10 cellular contexts compared by ENCODE assay signal in genomic region chr4:40289366-40290188, GRCh38. TPM values are rescaled to one million over a fixed set of nuclear protein-coding genes. Genes with fewer than 3 reads are reported as not detected.
DNase-seq lines count a peak whose midpoint lies in the region; FAIRE-seq and TF ChIP-seq lines count a peak whose summit lies in the region.
"Had no signal": no experiment of that assay in that cellular context is flagged by ENCODE, and none has a peak within 500 bp of the region (broad histone marks: within the 10 kb centered on the region; RNA-seq: fewer than 3 reads in every experiment).

No MANE protein-coding gene starts in this region.

- H3K27me3 ChIP-seq in bronchial epithelial cell (ENCODE audit: control insufficient read depth, insufficient read depth, low read length): no peaks in the 10 kb centered on the region
- H3K27me3 ChIP-seq in WERI-Rb-1 (ENCODE audit: insufficient read depth, low read depth, severe bottlenecking): no peaks in the 10 kb centered on the region
- no peaks in the 10 kb centered on the region for H3K27me3 ChIP-seq in PC-9 (ENCODE audit: insufficient read depth, low read depth)

- CTCF ChIA-PET in PC-9 (lab: Charles Lee): interaction anchor here (0.7 kb wide), 1 partner anchor 168 kb away, joined by 3 read pairs; no protein-coding TSS in a partner anchor

- H3F3A ChIP-seq in PC-9 (ENCODE audit: insufficient read depth, low read depth): no peaks in the 10 kb centered on the region

- no peak overlapping the region for H3K4me2 ChIP-seq in PC-9

- H3K36me3 ChIP-seq in bronchial epithelial cell (ENCODE audit: control insufficient read depth, insufficient read depth, low read length) (no peaks in the 10 kb centered on the region), kidney (ENCODE audit: control insufficient read depth in 1 of 2, insufficient read depth in 2 of 2, low read length in 2 of 2) (no peaks in the 10 kb centered on the region), WERI-Rb-1 (no peaks in the 10 kb centered on the region), PC-9 (ENCODE audit: low read depth) (no peaks in the 10 kb centered on the region)

- FAIRE-seq in bronchial epithelial cell (lab: Jason Lieb, UNC): no peak
- no peak for FAIRE-seq in kidney (lab: Jason Lieb, UNC)
- FAIRE-seq: G401.6 had no signal

- H3K9me2 ChIP-seq in PC-9 (ENCODE audit: insufficient read depth): no peaks in the 10 kb centered on the region

- no peaks in the 10 kb centered on the region for H4K20me1 ChIP-seq in PC-9 (ENCODE audit: insufficient read depth)

- H3K4me3 ChIP-seq in bronchial epithelial cell (ENCODE audit: low read depth, low read length) (no peak overlapping the region), kidney (ENCODE audit: low read length in 2 of 2) (no peak overlapping the region), WERI-Rb-1 (ENCODE audit: low read depth, low read length) (no peak overlapping the region), PC-9 (no peak overlapping the region)

- BruUV-seq in PC-9 (replicated peaks; lab: Mats Ljungman, UMichigan): no TSS peak

- H3K27ac ChIP-seq in kidney (ENCODE audit: low read depth in 2 of 2, low read length in 2 of 2) (no peak overlapping the region), WERI-Rb-1 (no peak overlapping the region), PC-9 (no peak overlapping the region)

- POLR2A ChIA-PET in PC-9 (lab: Charles Lee; ENCODE audit: unreplicated experiment): no interaction called here

- peak; percentile 55 for DNase-seq in stimulated activated CD4-positive, alpha-beta T cell treated with anti-CD3 and anti-CD28 coated beads, Interleukin-4, amount 100 ng/mL, for 24 hours
- no peak for DNase-seq in stimulated activated CD4-positive, alpha-beta T cell treated with anti-CD3 and anti-CD28 coated beads, Interleukin-4, amount 100 ng/mL, for 1 hour
- DNase-seq in NCI-H69 (lab: John Stamatoyannopoulos, UW) (peak; percentile 72), bronchial epithelial cell (ENCODE audit: low read depth) (peak; percentile 38), kidney (no peak), NCI-H2029 treated with DMSO at 0.1 percent for 48 hours (lab: John Stamatoyannopoulos, UW) (no peak), WERI-Rb-1 (no peak), PC-9 (no peak)

- intact Hi-C loops in kidney (cut with DNase I): no loop called here
- intact Hi-C loops in PC-9 (cut with micrococcal nuclease; ENCODE audit: unreplicated experiment): no loop called here

- no peaks in the 10 kb centered on the region for H3K79me2 ChIP-seq in PC-9 (ENCODE audit: low read depth)

- H3K4me1 ChIP-seq in kidney (ENCODE audit: control insufficient read depth in 1 of 2, insufficient read depth in 1 of 2, low read depth in 1 of 2, low read length in 2 of 2): no peaks in the 10 kb centered on the region
- H3K4me1 ChIP-seq in PC-9 (replicated peaks; ENCODE audit: insufficient read depth): 0 out of 2 replicates have a peak, but pooled peaks cover 8% of the 10 kb centered on the region

- no peak overlapping the region for H3K9ac ChIP-seq in kidney (ENCODE audit: low read length in 2 of 2)

- no peak overlapping the region for H2AFZ ChIP-seq in PC-9

- H3K9me3 ChIP-seq in kidney (ENCODE audit: control insufficient read depth in 1 of 2, low read length in 2 of 2): no peaks in the 10 kb centered on the region
- H3K9me3 ChIP-seq in WERI-Rb-1 (ENCODE audit: severe bottlenecking): no peaks in the 10 kb centered on the region
- H3K9me3 ChIP-seq in PC-9 (ENCODE audit: insufficient read depth, low read depth): no peaks in the 10 kb centered on the region

- no peak for TF ChIP-seq CTCF in bronchial epithelial cell (IDR thresholded peaks at IDR 0.05; ENCODE audit: insufficient read depth, low read length, severe bottlenecking)
- no peak for TF ChIP-seq CTCF in kidney (IDR thresholded peaks at IDR 0.05; ENCODE audit: borderline replicate concordance, extremely low read depth, insufficient read depth)
- TF ChIP-seq CTCF in WERI-Rb-1 (IDR thresholded peaks at IDR 0.05; ENCODE audit: low read depth, low read length): no peak
- no peak for TF ChIP-seq CTCF in PC-9 (conservative IDR thresholded peaks at IDR 0.05)

RNA-seq across cellular contexts. Expression of gene CHRNA9, which starts 45.6 kb away (rescaled TPM):
- total RNA-seq in bronchial epithelial cell: 0.13 and 0.26 TPM in 2 replicates
- not detected for total RNA-seq in kidney
- polyA plus RNA-seq in kidney (ENCODE audit: insufficient read depth, low read depth, low replicate concordance): not detected
- total RNA-seq in PC-9 (2021): not detected in 2 replicates
- total RNA-seq: subcutaneous adipose tissue had no signal

Comparison
In these comparisons a context has a peak if more than half of its experiments do, and no peak if none do; other contexts are left out.
1. DNase-seq: peak in stimulated activated CD4-positive, alpha-beta T cell treated with anti-CD3 and anti-CD28 coated beads, Interleukin-4, amount 100 ng/mL, for 24 hours (single experiment), NCI-H69 (single experiment) and bronchial epithelial cell (single experiment); none in stimulated activated CD4-positive, alpha-beta T cell treated with anti-CD3 and anti-CD28 coated beads, Interleukin-4, amount 100 ng/mL, for 1 hour (single experiment), kidney (single experiment), NCI-H2029 treated with DMSO at 0.1 percent for 48 hours (single experiment), WERI-Rb-1 (single experiment) and PC-9 (0 of 2).